In the genomic region with DNA sequence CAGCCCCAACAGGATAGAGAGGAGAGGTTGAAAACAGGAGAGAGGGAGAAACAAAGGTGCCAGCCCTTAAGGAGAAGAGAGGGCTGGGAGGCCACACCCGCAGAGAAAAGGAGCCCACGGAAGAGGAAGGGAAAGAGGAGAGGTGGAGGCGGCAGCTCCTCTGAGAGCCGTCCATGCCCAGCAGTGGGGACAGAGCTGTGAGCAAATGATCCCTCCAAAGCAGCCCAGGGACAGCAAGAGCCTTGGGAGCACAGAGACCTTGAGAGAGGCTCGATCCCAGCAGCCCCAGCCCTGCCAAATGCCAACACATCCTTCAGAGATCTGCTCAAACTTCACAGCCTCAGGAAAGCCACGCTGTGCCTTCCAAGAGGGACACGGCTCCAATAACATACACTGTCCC, we compare ENCODE assay signal across 29 cellular contexts.
DNase-seq lines count a peak whose midpoint lies in the region; ATAC-seq, FAIRE-seq and TF ChIP-seq lines count a peak whose summit lies in the region.
"Had no signal": no experiment of that assay in that cellular context is flagged by ENCODE, and none has a peak within 500 bp of the region (broad histone marks: within the 10 kb centered on the region; RNA-seq: fewer than 3 reads in every experiment).

No MANE protein-coding gene starts in this region.

- H3K4me1 Mint-ChIP-seq in astrocyte (ENCODE audit: low read depth, unreplicated experiment) = peaks cover 32% of the 10 kb centered on the region
- H3K4me1 Mint-ChIP-seq: T-helper 17 cell had no signal

- H3K27ac Mint-ChIP-seq in astrocyte (ENCODE audit: unreplicated experiment) = peak overlapping the region; percentile 78
- H3K27ac Mint-ChIP-seq: activated T-cell treated with anti-CD3 and anti-CD28 coated beads, Interleukin-2, amount 50 U/mL, for 72 hours; T-helper 17 cell had no signal

- H2BK5ac ChIP-seq in neuronal stem cell (ENCODE audit: low read length) = peak overlapping the region; percentile 46

- H2BK12ac ChIP-seq in neuronal stem cell (ENCODE audit: low read length) = no peak overlapping the region

- H3K9me3 ChIP-seq in heart left ventricle (peaks cover 0 to 14% (median 0%) of the 10 kb centered on the region in 12 donors), astrocyte (ENCODE audit: insufficient read depth, low read depth, low read length) (no peaks in the 10 kb centered on the region), neuronal stem cell (replicated peaks in 1 of 2; ENCODE audit: control insufficient read depth in 2 of 2, insufficient read depth in 1 of 2, low read depth in 1 of 2, low read length in 2 of 2) (no peaks in the 10 kb centered on the region), upper lobe of right lung (no peaks in the 10 kb centered on the region)
- H3K9me3 ChIP-seq: right lobe of liver, stomach, transverse colon had no signal

- ATAC-seq in heart left ventricle (peak in 1 of 4 donors; percentile 10), left ventricle myocardium superior (no peak), upper lobe of right lung (no peak), HG03432 (IDR thresholded peaks at IDR 0.05; ENCODE audit: unreplicated experiment) (no peak), HG03280 (IDR thresholded peaks at IDR 0.05; ENCODE audit: unreplicated experiment) (no peak)
- ATAC-seq: activated CD4-positive, CD25-positive, alpha-beta regulatory T cell treated with anti-CD3 and anti-CD28 coated beads, Interleukin-2, amount 50 U/mL, for 24 hours; activated T-cell treated with anti-CD3 and anti-CD28 coated beads, Interleukin-2, amount 50 U/mL, for 72 hours; PC-3; right lobe of liver; SK-N-SH treated with all-trans-retinoic acid at 6 μM for 48 hours; T-helper 17 cell had no signal

- peak overlapping the region; percentile 16 for H3K4me2 ChIP-seq in astrocyte (ENCODE audit: low read length)
- no peak overlapping the region for H3K4me2 ChIP-seq in neuronal stem cell (ENCODE audit: insufficient read depth, low read length, poor library complexity, severe bottlenecking)

- H3K14ac ChIP-seq in neuronal stem cell (ENCODE audit: low read length) = no peak overlapping the region

- no peak overlapping the region for H3K18ac ChIP-seq in neuronal stem cell (ENCODE audit: low read length)

- H3K4me3 ChIP-seq in heart left ventricle (no peak overlapping the region), astrocyte (ENCODE audit: insufficient read depth, low read depth, low read length) (no peak overlapping the region), neuronal stem cell (ENCODE audit: low read length in 2 of 2) (no peak overlapping the region), upper lobe of right lung (no peak overlapping the region)
- H3K4me3 ChIP-seq: right lobe of liver, stomach, transverse colon had no signal

- no peaks in the 10 kb centered on the region for H3K79me1 ChIP-seq in neuronal stem cell (ENCODE audit: low read depth, low read length)

- H3K4ac ChIP-seq in neuronal stem cell (ENCODE audit: low read length) = no peak overlapping the region

- H3K79me2 ChIP-seq in astrocyte (ENCODE audit: insufficient read depth, low read length) = no peaks in the 10 kb centered on the region

- no peak overlapping the region for H3K23ac ChIP-seq in neuronal stem cell (ENCODE audit: low read depth, low read length, poor library complexity)

- no peak for DNase-seq in heart left ventricle
- DNase-seq in left ventricle myocardium superior = no peak
- no peak for DNase-seq in astrocyte (ENCODE audit: low read depth)
- no peak for DNase-seq in neuronal stem cell (ENCODE audit: low spot score)
- no peak for DNase-seq in upper lobe of right lung
- no peak for DNase-seq in urothelium cell line (ENCODE audit: low spot score)
- DNase-seq: activated CD4-positive, alpha-beta T cell treated with anti-CD3 and anti-CD28 coated beads, Interleukin-2, amount 50 U/mL, for 4 hours; activated T-cell treated with anti-CD3 and anti-CD28 coated beads, Interleukin-2, amount 50 U/mL, for 72 hours; DMS79; foreskin melanocyte; Kasumi-1; kidney; NCI-H1417 treated with DMSO at 0.1 percent for 48 hours; NCI-H2081 treated with DMSO at 0.1 percent for 48 hours; NCI-H526 treated with DMSO at 0.1 percent for 48 hours; PC-3; right lobe of liver; stimulated activated CD4-positive, alpha-beta T cell treated with anti-CD3 and anti-CD28 coated beads, Interleukin-12 subunit alpha, Interleukin-12 subunit beta, amount 100 ng/mL, for 4 hours; stimulated activated CD4-positive, alpha-beta T cell treated with anti-CD3 and anti-CD28 coated beads, Interleukin-2, amount 100 ng/mL, for 48 hours; stomach; T-helper 17 cell; transverse colon had no signal

- no peak overlapping the region for H3K4me3 Mint-ChIP-seq in astrocyte (ENCODE audit: unreplicated experiment)
- H3K4me3 Mint-ChIP-seq: activated T-cell treated with anti-CD3 and anti-CD28 coated beads, Interleukin-2, amount 50 U/mL, for 72 hours; brain; T-helper 17 cell had no signal

- no peaks in the 10 kb centered on the region for H3K27me3 ChIP-seq in heart left ventricle
- no peaks in the 10 kb centered on the region for H3K27me3 ChIP-seq in astrocyte (ENCODE audit: insufficient read depth, low read length)
- peaks cover 0 to 9% (median 0%) of the 10 kb centered on the region in 3 experiments for H3K27me3 ChIP-seq in neuronal stem cell (ENCODE audit: control insufficient read depth in 3 of 3, insufficient read depth in 3 of 3, low read depth in 1 of 3, low read length in 3 of 3)
- no peaks in the 10 kb centered on the region for H3K27me3 ChIP-seq in upper lobe of right lung
- H3K27me3 ChIP-seq: right lobe of liver, stomach, transverse colon had no signal

- H4K91ac ChIP-seq in neuronal stem cell (ENCODE audit: low read depth, low read length, poor library complexity) = no peak overlapping the region

- WGBS in heart left ventricle, 4 donors = 72 to 82% (median 78%) methylated on average over 7 of the region's 7 CpGs
- WGBS in neuronal stem cell (ENCODE audit: extremely low coverage in 2 of 2, insufficient read length in 2 of 2, insufficient replicate concordance in 1 of 2), 2 donors = no CpG with 5 or more reads among the region's 7 CpGs

- H4K8ac ChIP-seq in neuronal stem cell (ENCODE audit: low read depth, low read length) = no peak overlapping the region

- intact Hi-C loops in heart left ventricle (cut with DNase I) (loop anchor here in 3 of 10 donors (10.0 kb wide), 3 partner anchors 77 to 207 kb away; partner anchors contain the start of gene ITGA11 (in 1 of the 3)), left ventricle myocardium superior (cut with micrococcal nuclease) (no loop called here), upper lobe of right lung (cut with DNase I) (no loop called here)

- H3K27ac ChIP-seq in heart left ventricle (peak overlapping the region in 10 of 12 donors; percentile 0 to 82 (median 56)), astrocyte (ENCODE audit: low read depth, low read length) (no peak overlapping the region), neuronal stem cell (replicated peaks; ENCODE audit: low read length) (no peak overlapping the region), upper lobe of right lung (peak overlapping the region; percentile 47)
- H3K27ac ChIP-seq: right lobe of liver, stomach, transverse colon had no signal

- no peak for TF ChIP-seq POLR2A in heart left ventricle (IDR thresholded peaks at IDR 0.05)

- peaks cover 0 to 23% (median 8%) of the 10 kb centered on the region in 12 donors for H3K4me1 ChIP-seq in heart left ventricle
- H3K4me1 ChIP-seq in astrocyte (ENCODE audit: insufficient read depth, low read length) = peaks cover 21% of the 10 kb centered on the region
- H3K4me1 ChIP-seq in neuronal stem cell (ENCODE audit: control insufficient read depth in 2 of 2, insufficient read depth in 1 of 2, low read depth in 1 of 2, low read length in 2 of 2) = peaks cover 5 to 9% of the 10 kb centered on the region in 2 donors
- H3K4me1 ChIP-seq in upper lobe of right lung = no peaks in the 10 kb centered on the region
- H3K4me1 ChIP-seq: right lobe of liver, transverse colon had no signal

- H2AK5ac ChIP-seq in neuronal stem cell (ENCODE audit: low read depth, low read length) = no peak overlapping the region

- no peak overlapping the region for H2BK120ac ChIP-seq in neuronal stem cell (ENCODE audit: low read depth, low read length)

- H3K36me3 Mint-ChIP-seq in astrocyte (ENCODE audit: low read depth, unreplicated experiment) = peaks cover 2% of the 10 kb centered on the region
- H3K36me3 Mint-ChIP-seq: brain had no signal

- peak overlapping the region; percentile 17 for H3K9ac ChIP-seq in astrocyte (ENCODE audit: low read length)
- no peak overlapping the region for H3K9ac ChIP-seq in neuronal stem cell (ENCODE audit: low read depth, low read length, poor library complexity)

- H3K36me3 ChIP-seq in heart left ventricle (no peaks in the 10 kb centered on the region), astrocyte (ENCODE audit: insufficient read depth, low read length) (no peaks in the 10 kb centered on the region), neuronal stem cell (replicated peaks in 1 of 2; ENCODE audit: control insufficient read depth in 2 of 2, insufficient read depth in 2 of 2, low read length in 2 of 2) (no peaks in the 10 kb centered on the region), upper lobe of right lung (no peaks in the 10 kb centered on the region)
- H3K36me3 ChIP-seq: right lobe of liver, stomach, transverse colon had no signal

- H3K27me3 Mint-ChIP-seq in astrocyte (ENCODE audit: low read depth, unreplicated experiment) = peaks cover 8% of the 10 kb centered on the region

- FAIRE-seq in astrocyte (lab: Jason Lieb, UNC) = no peak
- no peak for FAIRE-seq in urothelium cell line (lab: Jason Lieb, UNC)
- FAIRE-seq: A204.1, G401.6, kidney had no signal

- H3K9me3 Mint-ChIP-seq in astrocyte (ENCODE audit: unreplicated experiment) = peaks cover 12% of the 10 kb centered on the region
- H3K9me3 Mint-ChIP-seq: activated T-cell treated with anti-CD3 and anti-CD28 coated beads, Interleukin-2, amount 50 U/mL, for 72 hours had no signal

- TF ChIP-seq CTCF in heart left ventricle (IDR thresholded peaks at IDR 0.05) (no peak), astrocyte (IDR thresholded peaks at IDR 0.05; ENCODE audit: insufficient read depth, low read depth, low read length) (no peak), upper lobe of right lung (IDR thresholded peaks at IDR 0.05) (no peak)

- H2AFZ ChIP-seq in astrocyte (ENCODE audit: low read depth, low read length) (no peak overlapping the region), neuronal stem cell (ENCODE audit: low read length) (no peak overlapping the region)

- no peak overlapping the region for H2BK15ac ChIP-seq in neuronal stem cell (ENCODE audit: low read length)

- H4K20me1 ChIP-seq in astrocyte (ENCODE audit: insufficient read depth, low read length) = no peaks in the 10 kb centered on the region

Comparison
In these comparisons a context has a peak if more than half of its experiments do, and no peak if none do; other contexts are left out.
1. H3K27ac ChIP-seq: peak in heart left ventricle (10 of 12) and upper lobe of right lung (single experiment); none in astrocyte (single experiment) and neuronal stem cell (single experiment).